Comparison of ENCODE assay signal across 1 cellular context in the genomic region with DNA sequence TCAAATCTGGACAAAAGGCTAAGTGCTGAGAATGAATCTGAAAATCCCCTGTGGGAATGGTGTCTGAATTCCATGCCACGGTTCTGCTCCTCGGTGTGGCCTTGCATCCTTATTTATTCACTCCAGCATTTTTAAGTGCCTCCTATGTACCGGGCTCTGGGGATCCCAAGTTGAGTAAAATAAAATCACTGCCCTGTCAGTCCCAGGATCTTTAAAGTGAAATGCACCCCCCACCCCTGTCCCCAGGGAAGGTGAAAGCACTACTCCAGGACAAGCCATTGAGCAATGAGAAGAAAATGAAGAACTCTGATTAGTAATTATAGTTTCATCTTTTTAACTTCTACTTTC.
TF ChIP-seq lines count a peak whose summit lies in the region.

No MANE protein-coding gene starts in this region.

TF ChIP-seq in HepG2, 621 proteins besides CTCF, POLR2A, EP300 and RAD21:
- TF ChIP-seq ZNF883 (CRISPR knock-in tag; IDR thresholded peaks at IDR 0.05; ENCODE audit: not compliant biosample characterization), result no peak
- peak; percentile 44; the same call in 1 of the 2 replicates for TF ChIP-seq KDM5A (IDR thresholded peaks at IDR 0.05; ENCODE audit: borderline replicate concordance, low read length)
- TF ChIP-seq, protein P1, sequence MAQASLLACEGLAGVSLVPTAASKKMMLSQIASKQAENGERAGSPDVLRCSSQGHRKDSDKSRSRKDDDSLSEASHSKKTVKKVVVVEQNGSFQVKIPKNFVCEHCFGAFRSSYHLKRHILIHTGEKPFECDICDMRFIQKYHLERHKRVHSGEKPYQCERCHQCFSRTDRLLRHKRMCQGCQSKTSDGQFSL (CRISPR knock-in tag; IDR thresholded peaks at IDR 0.05), result 0 out of 2 replicates have a peak, but pooled peaks have one; percentile 45
- 0 out of 2 replicates have a peak, but pooled peaks have one; percentile 22 for TF ChIP-seq UBTF (CRISPR knock-in tag; IDR thresholded peaks at IDR 0.05)
